In the genomic region with DNA sequence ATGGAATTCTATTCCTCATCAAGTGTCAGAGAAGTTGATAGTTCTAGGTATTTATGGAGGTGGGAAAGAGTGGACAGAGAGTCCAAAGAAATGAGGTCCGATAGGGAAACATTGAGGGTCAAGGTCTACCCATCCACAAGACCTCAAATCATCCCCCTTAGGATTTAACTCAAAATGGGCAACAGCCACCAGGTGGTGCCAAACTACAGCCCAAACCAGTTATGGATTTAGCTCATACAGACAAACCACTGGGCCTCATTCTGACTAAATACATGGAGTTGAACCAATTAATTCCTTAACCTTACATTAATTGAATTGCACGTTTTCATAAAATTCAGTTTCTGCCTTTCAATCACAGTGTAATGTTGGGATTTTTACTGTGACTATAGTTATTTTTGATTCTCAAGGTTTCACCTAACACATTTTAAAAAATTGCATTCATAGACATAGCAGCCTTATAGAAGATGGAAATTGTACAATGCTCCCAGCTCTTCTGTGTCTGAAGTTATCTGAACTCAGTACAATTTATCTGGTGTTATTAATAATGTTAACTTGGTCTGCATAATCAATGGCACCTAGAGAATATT, we compare ENCODE assay signal across 7 cellular contexts.
A peak's percentile ranks its signal among the peaks of the same experiment; 100 is the strongest.
DNase-seq lines count a peak whose midpoint lies in the region; ATAC-seq and TF ChIP-seq lines count a peak whose summit lies in the region.

No MANE protein-coding gene starts in this region.

- intact Hi-C loops in ascending aorta (cut with DNase I): loop anchor here (5.0 kb wide), 1 partner anchor 961 kb away; no protein-coding TSS in a partner anchor

- H3K4me1 ChIP-seq in RWPE2 (ENCODE audit: insufficient read depth, poor library complexity, severe bottlenecking) (no peaks in the 10 kb centered on the region), ascending aorta (no peaks in the 10 kb centered on the region)

- ATAC-seq in GM21576 (IDR thresholded peaks at IDR 0.05; ENCODE audit: unreplicated experiment): peak; percentile 89
- ATAC-seq in RWPE2 (ENCODE audit: low read depth): peak; percentile 75

- H3K27me3 ChIP-seq in RWPE2 (ENCODE audit: insufficient read depth, poor library complexity, severe bottlenecking) (no peaks in the 10 kb centered on the region), ascending aorta (no peaks in the 10 kb centered on the region)

- H3K9me3 ChIP-seq in RWPE2 (ENCODE audit: severe bottlenecking) (no peaks in the 10 kb centered on the region), ascending aorta (no peaks in the 10 kb centered on the region)

- no peaks in the 10 kb centered on the region for H3K36me3 ChIP-seq in RWPE2 (ENCODE audit: low read depth)
- H3K36me3 ChIP-seq in ascending aorta: no peaks in the 10 kb centered on the region

- peak; percentile 83 for TF ChIP-seq CTCF in RWPE2 (IDR thresholded peaks at IDR 0.05; ENCODE audit: poor library complexity, severe bottlenecking)
- peak in 2 of 3 experiments; percentile 16 to 37 for TF ChIP-seq CTCF in ascending aorta (IDR thresholded peaks at IDR 0.05)

- H3K27ac ChIP-seq in RWPE2 (ENCODE audit: poor library complexity, severe bottlenecking) (no peak overlapping the region), ascending aorta (no peak overlapping the region)

- H3K4me3 ChIP-seq in RWPE2 (ENCODE audit: severe bottlenecking): no peak overlapping the region
- no peak overlapping the region for H3K4me3 ChIP-seq in ascending aorta

- DNase-seq in GM04504 (ENCODE audit: low read depth): peak; percentile 11
- peak; percentile 3 for DNase-seq in KG1 (lab: John Stamatoyannopoulos, UW)
- no peak for DNase-seq in RWPE2 (ENCODE audit: low spot score)
- no peak for DNase-seq in ascending aorta (ENCODE audit: low spot score in 2 of 2)
- peak; percentile 5 for DNase-seq in kidney glomerular epithelial cell (lab: John Stamatoyannopoulos, UW)
- peak; percentile 6 to 28 for DNase-seq in stimulated activated CD8-positive, alpha-beta memory T cell treated with anti-CD3 and anti-CD28 coated beads, Interleukin-15, amount 100 ng/mL, for 48 hours (ENCODE audit: low read depth in 2 of 2)

Comparison
In these comparisons a context has a peak if more than half of its experiments do, and no peak if none do; other contexts are left out.
1. DNase-seq: peak in GM04504 (single experiment), KG1 (single experiment), kidney glomerular epithelial cell (single experiment) and stimulated activated CD8-positive, alpha-beta memory T cell treated with anti-CD3 and anti-CD28 coated beads, Interleukin-15, amount 100 ng/mL, for 48 hours (2 of 2); none in RWPE2 (single experiment) and ascending aorta (0 of 2).